1 cellular context compared by ENCODE assay signal in the genomic region with DNA sequence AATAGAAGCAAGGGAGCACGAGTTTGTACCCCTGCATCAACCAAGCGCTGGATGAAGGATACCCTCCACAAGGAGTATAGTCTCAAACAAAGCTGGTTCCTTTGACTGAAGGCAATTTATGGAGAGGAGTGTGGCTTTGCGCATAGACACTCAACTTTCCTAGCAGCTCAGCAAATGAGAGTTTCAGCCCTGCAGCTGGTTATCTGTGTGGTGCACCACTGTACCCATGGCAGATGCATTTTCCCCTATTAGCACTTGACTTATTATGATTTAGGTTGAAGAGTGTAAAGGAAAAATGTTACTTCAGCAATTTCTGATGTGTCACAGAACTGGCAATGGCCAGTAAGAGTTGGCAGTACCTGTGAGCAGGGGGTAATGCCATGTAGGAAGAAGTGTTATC.
TF ChIP-seq lines count a peak whose summit lies in the region.

No MANE protein-coding gene starts in this region.

TF ChIP-seq in HepG2, 621 proteins besides CTCF, POLR2A, EP300 and RAD21 (continued from another document):
- TF ChIP-seq MAFF (IDR thresholded peaks at IDR 0.05; ENCODE audit: low read depth, low read length) (0 out of 2 replicates have a peak, but pooled peaks have one; percentile 44), ZNF557 (CRISPR knock-in tag; IDR thresholded peaks at IDR 0.05) (no peak), MAFK (conservative IDR thresholded peaks at IDR 0.05 in 1 of 2, IDR thresholded peaks at IDR 0.05 in 1 of 2; ENCODE audit: low read length in 2 of 2) (peak; percentile 46 to 53; a peak in 3 of 4 replicates)
- TF ChIP-seq, protein P1, sequence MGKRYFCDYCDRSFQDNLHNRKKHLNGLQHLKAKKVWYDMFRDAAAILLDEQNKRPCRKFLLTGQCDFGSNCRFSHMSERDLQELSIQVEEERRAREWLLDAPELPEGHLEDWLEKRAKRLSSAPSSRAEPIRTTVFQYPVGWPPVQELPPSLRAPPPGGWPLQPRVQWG (CRISPR knock-in tag; IDR thresholded peaks at IDR 0.05; ENCODE audit: borderline replicate concordance, low read depth): no peak
- TF ChIP-seq, protein P2, sequence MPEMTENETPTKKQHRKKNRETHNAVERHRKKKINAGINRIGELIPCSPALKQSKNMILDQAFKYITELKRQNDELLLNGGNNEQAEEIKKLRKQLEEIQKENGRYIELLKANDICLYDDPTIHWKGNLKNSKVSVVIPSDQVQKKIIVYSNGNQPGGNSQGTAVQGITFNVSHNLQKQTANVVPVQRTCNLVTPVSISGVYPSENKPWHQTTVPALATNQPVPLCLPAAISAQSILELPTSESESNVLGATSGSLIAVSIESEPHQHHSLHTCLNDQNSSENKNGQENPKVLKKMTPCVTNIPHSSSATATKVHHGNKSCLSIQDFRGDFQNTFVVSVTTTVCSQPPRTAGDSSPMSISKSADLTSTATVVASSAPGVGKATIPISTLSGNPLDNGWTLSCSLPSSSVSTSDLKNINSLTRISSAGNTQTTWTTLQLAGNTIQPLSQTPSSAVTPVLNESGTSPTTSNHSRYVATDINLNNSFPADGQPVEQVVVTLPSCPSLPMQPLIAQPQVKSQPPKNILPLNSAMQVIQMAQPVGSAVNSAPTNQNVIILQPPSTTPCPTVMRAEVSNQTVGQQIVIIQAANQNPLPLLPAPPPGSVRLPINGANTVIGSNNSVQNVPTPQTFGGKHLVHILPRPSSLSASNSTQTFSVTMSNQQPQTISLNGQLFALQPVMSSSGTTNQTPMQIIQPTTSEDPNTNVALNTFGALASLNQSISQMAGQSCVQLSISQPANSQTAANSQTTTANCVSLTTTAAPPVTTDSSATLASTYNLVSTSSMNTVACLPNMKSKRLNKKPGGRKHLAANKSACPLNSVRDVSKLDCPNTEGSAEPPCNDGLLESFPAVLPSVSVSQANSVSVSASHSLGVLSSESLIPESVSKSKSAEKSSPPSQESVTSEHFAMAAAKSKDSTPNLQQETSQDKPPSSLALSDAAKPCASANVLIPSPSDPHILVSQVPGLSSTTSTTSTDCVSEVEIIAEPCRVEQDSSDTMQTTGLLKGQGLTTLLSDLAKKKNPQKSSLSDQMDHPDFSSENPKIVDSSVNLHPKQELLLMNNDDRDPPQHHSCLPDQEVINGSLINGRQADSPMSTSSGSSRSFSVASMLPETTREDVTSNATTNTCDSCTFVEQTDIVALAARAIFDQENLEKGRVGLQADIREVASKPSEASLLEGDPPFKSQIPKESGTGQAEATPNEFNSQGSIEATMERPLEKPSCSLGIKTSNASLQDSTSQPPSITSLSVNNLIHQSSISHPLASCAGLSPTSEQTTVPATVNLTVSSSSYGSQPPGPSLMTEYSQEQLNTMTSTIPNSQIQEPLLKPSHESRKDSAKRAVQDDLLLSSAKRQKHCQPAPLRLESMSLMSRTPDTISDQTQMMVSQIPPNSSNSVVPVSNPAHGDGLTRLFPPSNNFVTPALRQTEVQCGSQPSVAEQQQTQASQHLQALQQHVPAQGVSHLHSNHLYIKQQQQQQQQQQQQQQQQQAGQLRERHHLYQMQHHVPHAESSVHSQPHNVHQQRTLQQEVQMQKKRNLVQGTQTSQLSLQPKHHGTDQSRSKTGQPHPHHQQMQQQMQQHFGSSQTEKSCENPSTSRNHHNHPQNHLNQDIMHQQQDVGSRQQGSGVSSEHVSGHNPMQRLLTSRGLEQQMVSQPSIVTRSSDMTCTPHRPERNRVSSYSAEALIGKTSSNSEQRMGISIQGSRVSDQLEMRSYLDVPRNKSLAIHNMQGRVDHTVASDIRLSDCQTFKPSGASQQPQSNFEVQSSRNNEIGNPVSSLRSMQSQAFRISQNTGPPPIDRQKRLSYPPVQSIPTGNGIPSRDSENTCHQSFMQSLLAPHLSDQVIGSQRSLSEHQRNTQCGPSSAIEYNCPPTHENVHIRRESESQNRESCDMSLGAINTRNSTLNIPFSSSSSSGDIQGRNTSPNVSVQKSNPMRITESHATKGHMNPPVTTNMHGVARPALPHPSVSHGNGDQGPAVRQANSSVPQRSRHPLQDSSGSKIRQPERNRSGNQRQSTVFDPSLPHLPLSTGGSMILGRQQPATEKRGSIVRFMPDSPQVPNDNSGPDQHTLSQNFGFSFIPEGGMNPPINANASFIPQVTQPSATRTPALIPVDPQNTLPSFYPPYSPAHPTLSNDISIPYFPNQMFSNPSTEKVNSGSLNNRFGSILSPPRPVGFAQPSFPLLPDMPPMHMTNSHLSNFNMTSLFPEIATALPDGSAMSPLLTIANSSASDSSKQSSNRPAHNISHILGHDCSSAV (CRISPR knock-in tag; IDR thresholded peaks at IDR 0.05; ENCODE audit: borderline replicate concordance): no peak
TF ChIP-seq in HepG2: peak in this region for 2.
